8 cellular contexts compared by ENCODE assay signal in genomic region chr2:23925702-23926288, GRCh38. TPM values are rescaled to one million over a fixed set of nuclear protein-coding genes. Genes with fewer than 3 reads are reported as not detected.
DNase-seq lines count a peak whose midpoint lies in the region; ATAC-seq and TF ChIP-seq lines count a peak whose summit lies in the region.

No MANE protein-coding gene starts in this region.

- ATAC-seq in GM18909 (IDR thresholded peaks at IDR 0.05; ENCODE audit: poor library complexity, unreplicated experiment), result peak; percentile 64
- peak; percentile 60 for ATAC-seq in HG03108 (IDR thresholded peaks at IDR 0.05; ENCODE audit: unreplicated experiment)
- peak; percentile 50 for ATAC-seq in naive thymus-derived CD4-positive, alpha-beta T cell

- peaks cover 53% of the 10 kb centered on the region for H3K4me1 Mint-ChIP-seq in activated T-cell treated with anti-CD3 and anti-CD28 coated beads, Interleukin-2, amount 50 U/mL, for 24 hours (ENCODE audit: low read depth)
- peaks cover 35 to 67% (median 54%) of the 10 kb centered on the region in 7 donors for H3K4me1 Mint-ChIP-seq in naive thymus-derived CD4-positive, alpha-beta T cell

- no peaks in the 10 kb centered on the region for H3K27me3 Mint-ChIP-seq in activated T-cell treated with anti-CD3 and anti-CD28 coated beads, Interleukin-2, amount 50 U/mL, for 24 hours
- peaks cover 0 to 4% (median 0%) of the 10 kb centered on the region in 5 donors for H3K27me3 Mint-ChIP-seq in naive thymus-derived CD4-positive, alpha-beta T cell

- H3K27ac Mint-ChIP-seq in activated T-cell treated with anti-CD3 and anti-CD28 coated beads, Interleukin-2, amount 50 U/mL, for 24 hours, result peak overlapping the region; percentile 99
- H3K27ac Mint-ChIP-seq in naive thymus-derived CD4-positive, alpha-beta T cell, result peak overlapping the region; percentile 95 to 100 (median 99)

- peak overlapping the region; percentile 93 for H3K9ac ChIP-seq in NT2/D1 (ENCODE audit: insufficient read length, low read depth)

- H3K27ac ChIP-seq in naive thymus-derived CD4-positive, alpha-beta T cell (ENCODE audit: low read depth, low read length), result peak overlapping the region; percentile 97
- peak overlapping the region; percentile 95 for H3K27ac ChIP-seq in substantia nigra (ENCODE audit: low read depth, low read length, poor library complexity, severe bottlenecking)

- CTCF ChIA-PET in naive thymus-derived CD4-positive, alpha-beta T cell (lab: Charles Lee), result interaction anchor here (0.5 to 3.8 kb wide), 7 partner anchors 14 to 197 kb away, joined by 3 to 24 read pairs (median 6); partner anchors contain the start of genes SF3B6 and UBXN2A

- no peaks in the 10 kb centered on the region for H3K27me3 ChIP-seq in NT2/D1 (ENCODE audit: insufficient read depth, insufficient read length)
- no peaks in the 10 kb centered on the region for H3K27me3 ChIP-seq in naive thymus-derived CD4-positive, alpha-beta T cell (ENCODE audit: control insufficient read depth in 2 of 2, insufficient read depth in 2 of 2, low read length in 2 of 2)

- H3K36me3 ChIP-seq in NT2/D1 (ENCODE audit: insufficient read depth, insufficient read length, low read length), result peaks cover 17% of the 10 kb centered on the region
- H3K36me3 ChIP-seq in naive thymus-derived CD4-positive, alpha-beta T cell (ENCODE audit: control insufficient read depth in 2 of 3, insufficient read depth in 3 of 3, low read length in 3 of 3), result peaks cover 0 to 8% (median 0%) of the 10 kb centered on the region in 3 experiments

- TF ChIP-seq CTCF in AG09309 (IDR thresholded peaks at IDR 0.05; ENCODE audit: control insufficient read depth, insufficient read depth, low read depth, low read length, missing control alignments), result no peak

- peaks cover 14% of the 10 kb centered on the region for H3K36me3 Mint-ChIP-seq in activated T-cell treated with anti-CD3 and anti-CD28 coated beads, Interleukin-2, amount 50 U/mL, for 24 hours (ENCODE audit: low read depth)
- peaks cover 0 to 7% (median 3%) of the 10 kb centered on the region in 5 donors for H3K36me3 Mint-ChIP-seq in naive thymus-derived CD4-positive, alpha-beta T cell

- peak overlapping the region; percentile 90 for H3K4me3 Mint-ChIP-seq in activated T-cell treated with anti-CD3 and anti-CD28 coated beads, Interleukin-2, amount 50 U/mL, for 24 hours
- H3K4me3 Mint-ChIP-seq in naive thymus-derived CD4-positive, alpha-beta T cell, result peak overlapping the region; percentile 95 to 99 (median 98)

- H3K9me3 Mint-ChIP-seq in activated T-cell treated with anti-CD3 and anti-CD28 coated beads, Interleukin-2, amount 50 U/mL, for 24 hours, result no peaks in the 10 kb centered on the region
- no peaks in the 10 kb centered on the region for H3K9me3 Mint-ChIP-seq in naive thymus-derived CD4-positive, alpha-beta T cell

- no peaks in the 10 kb centered on the region for H3K9me3 ChIP-seq in NT2/D1 (ENCODE audit: insufficient read depth, low read length)
- H3K9me3 ChIP-seq in naive thymus-derived CD4-positive, alpha-beta T cell (ENCODE audit: control insufficient read depth in 2 of 3, low read length in 3 of 3), result no peaks in the 10 kb centered on the region

- H3K4me1 ChIP-seq in NT2/D1 (ENCODE audit: insufficient read depth, insufficient read length), result no peaks in the 10 kb centered on the region
- peaks cover 24 to 31% of the 10 kb centered on the region in 2 donors for H3K4me1 ChIP-seq in naive thymus-derived CD4-positive, alpha-beta T cell (ENCODE audit: control insufficient read depth in 2 of 2, insufficient read depth in 2 of 2, low read length in 2 of 2)

- intact Hi-C loops in naive thymus-derived CD4-positive, alpha-beta T cell (cut with micrococcal nuclease), result loop anchor here (1.0 to 10.0 kb wide), 13 partner anchors 7 to 1047 kb away; partner anchors contain the start of genes NCOA1 (in 2 of the 2), ITSN2 (in 1 of the 2), KLHL29 (in 1 of the 2) and TP53I3 (in 1 of the 2)

- no peak for DNase-seq in AG09309 (ENCODE audit: low read depth)
- peak; percentile 20 for DNase-seq in NT2/D1 (ENCODE audit: low read depth, low spot score)
- DNase-seq in activated T-cell treated with anti-CD3 and anti-CD28 coated beads, Interleukin-2, amount 50 U/mL, for 24 hours, result no peak
- peak; percentile 62 for DNase-seq in fibroblast of gingiva (ENCODE audit: low read depth)
- DNase-seq in naive thymus-derived CD4-positive, alpha-beta T cell, result peak in 8 of 9 donors; percentile 36 to 78 (median 74)
- DNase-seq in substantia nigra (lab: John Stamatoyannopoulos, UW), result peak in 30 of 49 donors; percentile 6 to 71 (median 50)

- POLR2A ChIA-PET in naive thymus-derived CD4-positive, alpha-beta T cell (lab: Charles Lee), result interaction anchor here (0.6 to 6.9 kb wide), 15 partner anchors 14 to 159 kb away, joined by 3 to 137 read pairs (median 8); partner anchors contain the start of genes FKBP1B, SF3B6, TP53I3 and UBXN2A

- H3K4me3 ChIP-seq in AG09309 (ENCODE audit: control insufficient read depth, low read depth, low read length), result peak overlapping the region; percentile 83
- H3K4me3 ChIP-seq in NT2/D1 (ENCODE audit: insufficient read length, low read depth), result peak overlapping the region; percentile 89
- peak overlapping the region; percentile 94 for H3K4me3 ChIP-seq in naive thymus-derived CD4-positive, alpha-beta T cell (ENCODE audit: low read length)

RNA-seq across cellular contexts. Expression of gene ATAD2B, which starts 1.1 kb away (rescaled TPM):
- 10 to 100 TPM; 31.8 to 55.8 (median 43.3) TPM for total RNA-seq in naive thymus-derived CD4-positive, alpha-beta T cell
- polyA plus RNA-seq in naive thymus-derived CD4-positive, alpha-beta T cell, result 10 to 100 TPM; 10.2 to 13.0 TPM

RNA-seq across cellular contexts. Expression of gene UBXN2A, which starts 14.5 kb away (rescaled TPM):
- 10 to 100 TPM; 11.5 to 13.5 (median 12.4) TPM for total RNA-seq in naive thymus-derived CD4-positive, alpha-beta T cell
- 1 to 10 TPM; 9.2 to 9.7 TPM for polyA plus RNA-seq in naive thymus-derived CD4-positive, alpha-beta T cell

Comparison
In these comparisons a context has a peak if more than half of its experiments do, and no peak if none do; other contexts are left out.
1. DNase-seq: peak in NT2/D1 (single experiment), fibroblast of gingiva (single experiment), naive thymus-derived CD4-positive, alpha-beta T cell (8 of 9) and substantia nigra (30 of 49); none in AG09309 (single experiment) and activated T-cell treated with anti-CD3 and anti-CD28 coated beads, Interleukin-2, amount 50 U/mL, for 24 hours (single experiment).
2. Peak in every context shown above with its lines, with median percentiles within 50 percentile points of each other: H3K4me3 ChIP-seq and ATAC-seq.